In the genomic region with DNA sequence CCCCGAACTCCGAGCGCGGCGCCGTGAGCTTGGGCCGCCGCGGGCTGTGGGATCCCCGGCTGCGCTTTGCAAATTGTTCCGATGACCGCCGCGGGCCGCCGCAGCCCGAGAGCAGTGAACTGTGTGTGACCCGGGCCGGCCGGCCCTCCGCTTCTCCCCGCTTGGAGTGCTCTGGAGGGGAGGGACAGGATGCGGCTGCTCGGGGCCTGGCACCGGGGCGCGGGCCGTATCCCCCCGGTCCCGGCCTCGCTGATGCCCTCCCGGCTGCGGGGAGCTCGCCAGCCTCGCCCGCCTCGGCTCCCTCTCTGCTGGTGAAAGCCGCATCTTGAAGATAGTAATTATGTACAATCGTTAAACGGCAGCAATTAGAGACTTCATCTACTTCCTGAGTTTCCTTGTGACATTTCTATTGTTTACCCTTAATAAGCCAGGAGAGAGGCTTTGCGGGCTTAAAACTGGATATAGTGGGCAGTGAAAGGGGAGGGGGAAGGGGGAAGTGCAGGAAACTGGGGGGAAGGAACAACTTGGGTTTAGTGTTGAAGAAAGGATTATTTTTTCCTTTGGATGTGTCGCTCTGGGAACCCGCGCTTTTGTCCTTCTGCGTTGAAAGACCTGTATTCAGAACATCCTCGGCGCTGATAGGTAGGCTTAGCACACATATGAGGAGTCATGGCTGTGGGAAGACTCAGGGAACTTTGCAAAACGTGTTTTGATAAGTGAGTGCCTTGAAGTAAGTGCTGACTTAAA, we compare ENCODE assay signal across 8 cellular contexts. TPM values are rescaled to one million over a fixed set of nuclear protein-coding genes. Genes with fewer than 3 reads are reported as not detected.
DNase-seq lines count a peak whose midpoint lies in the region; ATAC-seq and TF ChIP-seq lines count a peak whose summit lies in the region.

No MANE protein-coding gene starts in this region.

- no peaks in the 10 kb centered on the region for H3K9me2 ChIP-seq in DOHH2 (replicated peaks; ENCODE audit: control insufficient read depth, low read length)

- no peaks in the 10 kb centered on the region for H3F3A ChIP-seq in DOHH2 (ENCODE audit: control insufficient read depth, insufficient read depth)

- ATAC-seq in HG02759 (IDR thresholded peaks at IDR 0.05; ENCODE audit: unreplicated experiment) (peak; percentile 38), GM21717 (IDR thresholded peaks at IDR 0.05; ENCODE audit: unreplicated experiment) (no peak)

- peaks cover 18% of the 10 kb centered on the region for H3K4me1 ChIP-seq in DOHH2 (ENCODE audit: control insufficient read depth, low read length)
- peaks cover 13% of the 10 kb centered on the region for H3K4me1 ChIP-seq in osteoblast (ENCODE audit: insufficient read depth, low read length)

- peaks cover 55% of the 10 kb centered on the region for H3K27me3 ChIP-seq in DOHH2 (ENCODE audit: control insufficient read depth, low read length)
- no peaks in the 10 kb centered on the region for H3K27me3 ChIP-seq in osteoblast (ENCODE audit: insufficient read depth, low read length)

- H3K4me1 Mint-ChIP-seq in activated naive CD4-positive, alpha-beta T cell treated with anti-CD3 and anti-CD28 coated beads, Interleukin-2, amount 50 U/mL, for 24 hours = peaks cover 63% of the 10 kb centered on the region

- H3K27ac Mint-ChIP-seq in activated naive CD4-positive, alpha-beta T cell treated with anti-CD3 and anti-CD28 coated beads, Interleukin-2, amount 50 U/mL, for 24 hours = peak overlapping the region; percentile 66

- H2AFZ ChIP-seq in osteoblast (ENCODE audit: low read length) = peak overlapping the region; percentile 72

- H4K20me1 ChIP-seq in DOHH2 (ENCODE audit: control insufficient read depth, insufficient read depth, low read depth, low read length) (no peaks in the 10 kb centered on the region), osteoblast (ENCODE audit: insufficient read depth, low read length) (no peaks in the 10 kb centered on the region)

- peak; percentile 33 for DNase-seq in OCI-M1 (lab: John Stamatoyannopoulos, UW)
- DNase-seq in cardiac septum (ENCODE audit: low spot score) = peak; percentile 82
- peak; percentile 76 for DNase-seq in osteoblast (ENCODE audit: insufficient read length, low spot score, missing footprints)
- DNase-seq in GDM1 (lab: John Stamatoyannopoulos, UW) = no peak

- H3K27me3 Mint-ChIP-seq in activated naive CD4-positive, alpha-beta T cell treated with anti-CD3 and anti-CD28 coated beads, Interleukin-2, amount 50 U/mL, for 24 hours = peaks cover 4% of the 10 kb centered on the region

- no peaks in the 10 kb centered on the region for H3K9me3 Mint-ChIP-seq in activated naive CD4-positive, alpha-beta T cell treated with anti-CD3 and anti-CD28 coated beads, Interleukin-2, amount 50 U/mL, for 24 hours

- H3K4me2 ChIP-seq in DOHH2 (ENCODE audit: low read length) = peak overlapping the region; percentile 73
- H3K4me2 ChIP-seq in osteoblast (ENCODE audit: insufficient read depth, low read length) = peak overlapping the region; percentile 87

- no peaks in the 10 kb centered on the region for H3K79me2 ChIP-seq in DOHH2 (ENCODE audit: control insufficient read depth, low read length)
- H3K79me2 ChIP-seq in osteoblast (ENCODE audit: insufficient read depth, low read length) = peaks cover 8% of the 10 kb centered on the region

- no peaks in the 10 kb centered on the region for H3K36me3 ChIP-seq in DOHH2 (ENCODE audit: control insufficient read depth, low read length)
- H3K36me3 ChIP-seq in osteoblast (ENCODE audit: insufficient read depth, low read length) = no peaks in the 10 kb centered on the region

- no peak overlapping the region for H3K27ac ChIP-seq in DOHH2 (ENCODE audit: low read depth, low read length)
- peak overlapping the region; percentile 41 for H3K27ac ChIP-seq in osteoblast (ENCODE audit: low read depth, low read length)

- no peaks in the 10 kb centered on the region for H3K36me3 Mint-ChIP-seq in activated naive CD4-positive, alpha-beta T cell treated with anti-CD3 and anti-CD28 coated beads, Interleukin-2, amount 50 U/mL, for 24 hours

- intact Hi-C loops in cardiac septum (cut with DNase I) = loop anchor here (5.0 kb wide), 2 partner anchors 103 to 223 kb away; no protein-coding TSS in a partner anchor

- H3K4me3 Mint-ChIP-seq in activated naive CD4-positive, alpha-beta T cell treated with anti-CD3 and anti-CD28 coated beads, Interleukin-2, amount 50 U/mL, for 24 hours = peak overlapping the region; percentile 89

- H3K9me3 ChIP-seq in DOHH2 (ENCODE audit: control insufficient read depth, insufficient read depth, low read length) (no peaks in the 10 kb centered on the region), osteoblast (ENCODE audit: low read depth, low read length) (no peaks in the 10 kb centered on the region)

- H3K4me3 ChIP-seq in DOHH2 (ENCODE audit: low read length) (peak overlapping the region; percentile 73), osteoblast (ENCODE audit: insufficient read depth, low read length) (peak overlapping the region; percentile 83)

- TF ChIP-seq CTCF in DOHH2 (IDR thresholded peaks at IDR 0.05; ENCODE audit: low read depth, low read length, poor library complexity, severe bottlenecking) = no peak
- no peak for TF ChIP-seq CTCF in osteoblast (IDR thresholded peaks at IDR 0.05; ENCODE audit: extremely low read depth, low read depth, low read length)

RNA-seq across cellular contexts. Expression of a gene that starts 1.2 kb away (rescaled TPM):
- total RNA-seq in cardiac septum (3.4 TPM), osteoblast (14.1 and 20.3 TPM in 2 replicates)
